ENCODE assay signal across 10 cellular contexts in genomic region chr14:104436047-104436531, GRCh38.
DNase-seq lines count a peak whose midpoint lies in the region; ATAC-seq and TF ChIP-seq lines count a peak whose summit lies in the region.
"Had no signal": no experiment of that assay in that cellular context is flagged by ENCODE, and none has a peak within 500 bp of the region (broad histone marks: within the 10 kb centered on the region; RNA-seq: fewer than 3 reads in every experiment).

No MANE protein-coding gene starts in this region.

- H3K9ac ChIP-seq in SK-N-SH = no peak overlapping the region

- ATAC-seq in HG02840 (IDR thresholded peaks at IDR 0.05; ENCODE audit: low FRiP score, unreplicated experiment) = no peak
- no peak for ATAC-seq in GM21825 (IDR thresholded peaks at IDR 0.05; ENCODE audit: unreplicated experiment)

- H3K9me2 ChIP-seq in SK-N-SH = no peaks in the 10 kb centered on the region

- H3K9me3 ChIP-seq in SK-N-SH (no peaks in the 10 kb centered on the region), cardiac muscle cell (ENCODE audit: low read depth) (no peaks in the 10 kb centered on the region)

- DNase-seq in EL (peak; percentile 4), SK-N-SH (peak; percentile 91), cardiac muscle cell (ENCODE audit: low read depth in 1 of 2, low spot score in 1 of 2) (peak; percentile 40 to 95), posterior vena cava (ENCODE audit: low spot score) (peak; percentile 87), amniotic stem cell (lab: John Stamatoyannopoulos, UW) (no peak), NCI-H345 treated with DMSO at 0.1 percent for 48 hours (lab: John Stamatoyannopoulos, UW; ENCODE audit: unreplicated experiment) (no peak)
- DNase-seq: SW 1271 had no signal

- H3F3A ChIP-seq in SK-N-SH (replicated peaks; ENCODE audit: insufficient read depth) = no peaks in the 10 kb centered on the region

- no peaks in the 10 kb centered on the region for H3K79me2 ChIP-seq in SK-N-SH (ENCODE audit: insufficient read depth)

- CTCF ChIA-PET in SK-N-SH (lab: Yijun Ruan, JAX) = interaction anchor here (0.5 to 2.7 kb wide), 9 partner anchors 9 to 280 kb away, joined by 3 to 14 read pairs (median 3); no protein-coding TSS in a partner anchor

- no peak for TF ChIP-seq RAD21 in SK-N-SH (IDR thresholded peaks at IDR 0.05; ENCODE audit: low read length)

- no peak overlapping the region for H3K4me2 ChIP-seq in SK-N-SH

- intact Hi-C loops in posterior vena cava (cut with DNase I) = no loop called here

- WGBS in SK-N-SH (ENCODE audit: low lambda C conversion rate) = 54% methylated on average over 8 of the region's 18 CpGs

- H3K4me1 ChIP-seq in SK-N-SH (ENCODE audit: control insufficient read depth in 1 of 2, insufficient read depth in 2 of 2, low read depth in 1 of 2, low read length in 1 of 2) (peaks cover 0 to 27% of the 10 kb centered on the region in 2 experiments; a peak in 1 of 4 replicates), cardiac muscle cell (ENCODE audit: low read depth) (no peaks in the 10 kb centered on the region)

- no peaks in the 10 kb centered on the region for H3K36me3 ChIP-seq in SK-N-SH (replicated peaks in 1 of 2; ENCODE audit: control insufficient read depth in 1 of 2, insufficient read depth in 2 of 2, low read length in 1 of 2)
- H3K36me3 ChIP-seq in cardiac muscle cell = no peaks in the 10 kb centered on the region

- POLR2A ChIA-PET in SK-N-SH (lab: Yijun Ruan, JAX) = interaction anchor here (0.6 to 1.8 kb wide), 3 partner anchors 12 to 151 kb away, joined by 3 to 7 read pairs (median 5); no protein-coding TSS in a partner anchor

- no peaks in the 10 kb centered on the region for H4K20me1 ChIP-seq in SK-N-SH (ENCODE audit: insufficient read depth)

- H3K27ac ChIP-seq in SK-N-SH (ENCODE audit: low read depth in 2 of 2, low read length in 1 of 2) (peak overlapping the region in 1 of 2 experiments; percentile 71; a peak in 2 of 4 replicates), cardiac muscle cell (no peak overlapping the region)
- H3K27ac ChIP-seq: HL-60 had no signal

- H3K4me3 ChIP-seq in SK-N-SH (ENCODE audit: low read depth in 2 of 2, low read length in 1 of 2) = no peak overlapping the region
- H3K4me3 ChIP-seq in cardiac muscle cell = no peak overlapping the region

- TF ChIP-seq CTCF in SK-N-SH (IDR thresholded peaks at IDR 0.05) (no peak), cardiac muscle cell (IDR thresholded peaks at IDR 0.05; ENCODE audit: low read depth, low read length) (no peak)

- H2AFZ ChIP-seq in SK-N-SH (ENCODE audit: low read depth) = no peak overlapping the region

- no peak for TF ChIP-seq EP300 in SK-N-SH (IDR thresholded peaks at IDR 0.05; ENCODE audit: borderline replicate concordance in 1 of 2, low read depth in 1 of 2, low read length in 1 of 2)

- H3K27me3 ChIP-seq in SK-N-SH (ENCODE audit: insufficient read depth) (no peaks in the 10 kb centered on the region), cardiac muscle cell (no peaks in the 10 kb centered on the region)

TF ChIP-seq in SK-N-SH, 30 proteins besides CTCF, POLR2A, EP300 and RAD21:
- TF ChIP-seq GABPA (IDR thresholded peaks at IDR 0.05; ENCODE audit: low read depth) (no peak), RFX5 (IDR thresholded peaks at IDR 0.05; ENCODE audit: low read length) (peak; percentile 65; the same call in 1 of the 2 replicates)

Comparison
In these comparisons a context has a peak if more than half of its experiments do, and no peak if none do; other contexts are left out.
1. DNase-seq: peak in EL (single experiment), SK-N-SH (single experiment), cardiac muscle cell (2 of 2) and posterior vena cava (single experiment); none in amniotic stem cell (single experiment) and NCI-H345 treated with DMSO at 0.1 percent for 48 hours (single experiment).